1 cellular context compared by ENCODE assay signal in genomic region chr4:152535903-152536544, GRCh38.
TF ChIP-seq lines count a peak whose summit lies in the region.

Gene FBXW7, minus strand, starts transcription at chr4:152536092. Its CDS starts 124,289 bp downstream, at chr4:152411803.

TF ChIP-seq in HepG2, 621 proteins besides CTCF, POLR2A, EP300 and RAD21 (continued from another document and continues in another):
- TF ChIP-seq HOXA7 (CRISPR knock-in tag; IDR thresholded peaks at IDR 0.05) (no peak), ZBTB7A (CRISPR knock-in tag; IDR thresholded peaks at IDR 0.05) (no peak), SMARCE1 (IDR thresholded peaks at IDR 0.05; ENCODE audit: borderline replicate concordance) (no peak), ZNF552 (CRISPR knock-in tag; IDR thresholded peaks at IDR 0.05; ENCODE audit: borderline replicate concordance) (peak; percentile 76; the same call in 1 of the 2 replicates), RCOR2 (CRISPR knock-in tag; IDR thresholded peaks at IDR 0.05) (no peak; the same call in 1 of the 2 replicates), TBP (CRISPR knock-in tag; IDR thresholded peaks at IDR 0.05) (no peak), JDP2 (CRISPR knock-in tag; IDR thresholded peaks at IDR 0.05; ENCODE audit: borderline replicate concordance) (no peak; the same call in 1 of the 2 replicates), ZBTB38 (CRISPR knock-in tag; IDR thresholded peaks at IDR 0.05) (no peak; the same call in 1 of the 2 replicates), ZNF713 (CRISPR knock-in tag; IDR thresholded peaks at IDR 0.05) (no peak), DNMT3B (CRISPR knock-in tag; conservative IDR thresholded peaks at IDR 0.05) (no peak), ELF3 (CRISPR knock-in tag; IDR thresholded peaks at IDR 0.05) (peak; percentile 95), ZNF557 (CRISPR knock-in tag; IDR thresholded peaks at IDR 0.05) (no peak), DRAP1 (CRISPR knock-in tag; IDR thresholded peaks at IDR 0.05) (peak; percentile 70), HMGA1 (CRISPR knock-in tag; conservative IDR thresholded peaks at IDR 0.05) (no peak), HCFC1 (IDR thresholded peaks at IDR 0.05; ENCODE audit: low read depth, low read length) (peak; percentile 77), TBX3 (IDR thresholded peaks at IDR 0.05; ENCODE audit: borderline replicate concordance) (peak; percentile 46; the same call in 1 of the 2 replicates), ZMYM2 (CRISPR knock-in tag; IDR thresholded peaks at IDR 0.05) (no peak; the same call in 1 of the 2 replicates), SIX1 (CRISPR knock-in tag; IDR thresholded peaks at IDR 0.05; ENCODE audit: borderline replicate concordance) (no peak), ZNF780A (CRISPR knock-in tag; IDR thresholded peaks at IDR 0.05) (no peak), SRSF1 (optimal IDR thresholded peaks at IDR 0.05; ENCODE audit: low read depth, low read length) (no peak), KAT8 (CRISPR knock-in tag; IDR thresholded peaks at IDR 0.05) (peak; percentile 98), ZNF318 (CRISPR knock-in tag; IDR thresholded peaks at IDR 0.05) (no peak), ZNF570 (CRISPR knock-in tag; IDR thresholded peaks at IDR 0.05; ENCODE audit: borderline replicate concordance) (no peak), TCF7L2 (IDR thresholded peaks at IDR 0.05; ENCODE audit: low read depth, low read length) (no peak), ZFP36L2 (CRISPR knock-in tag; IDR thresholded peaks at IDR 0.05) (no peak)
- TF ChIP-seq, protein P1, sequence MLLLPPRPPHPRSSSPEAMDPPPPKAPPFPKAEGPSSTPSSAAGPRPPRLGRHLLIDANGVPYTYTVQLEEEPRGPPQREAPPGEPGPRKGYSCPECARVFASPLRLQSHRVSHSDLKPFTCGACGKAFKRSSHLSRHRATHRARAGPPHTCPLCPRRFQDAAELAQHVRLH (CRISPR knock-in tag; IDR thresholded peaks at IDR 0.05; ENCODE audit: borderline replicate concordance, low read depth), result peak; percentile 42; the same call in 1 of the 2 replicates
- TF ChIP-seq, protein P2, sequence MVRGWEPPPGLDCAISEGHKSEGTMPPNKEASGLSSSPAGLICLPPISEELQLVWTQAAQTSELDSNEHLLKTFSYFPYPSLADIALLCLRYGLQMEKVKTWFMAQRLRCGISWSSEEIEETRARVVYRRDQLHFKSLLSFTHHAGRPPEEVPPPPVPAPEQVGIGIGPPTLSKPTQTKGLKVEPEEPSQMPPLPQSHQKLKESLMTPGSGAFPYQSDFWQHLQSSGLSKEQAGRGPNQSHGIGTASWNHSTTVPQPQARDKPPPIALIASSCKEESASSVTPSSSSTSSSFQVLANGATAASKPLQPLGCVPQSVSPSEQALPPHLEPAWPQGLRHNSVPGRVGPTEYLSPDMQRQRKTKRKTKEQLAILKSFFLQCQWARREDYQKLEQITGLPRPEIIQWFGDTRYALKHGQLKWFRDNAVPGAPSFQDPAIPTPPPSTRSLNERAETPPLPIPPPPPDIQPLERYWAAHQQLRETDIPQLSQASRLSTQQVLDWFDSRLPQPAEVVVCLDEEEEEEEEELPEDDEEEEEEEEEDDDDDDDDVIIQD (CRISPR knock-in tag; IDR thresholded peaks at IDR 0.05; ENCODE audit: low read depth), result peak; percentile 67; the same call in 1 of the 2 replicates
- TF ChIP-seq, protein P3, sequence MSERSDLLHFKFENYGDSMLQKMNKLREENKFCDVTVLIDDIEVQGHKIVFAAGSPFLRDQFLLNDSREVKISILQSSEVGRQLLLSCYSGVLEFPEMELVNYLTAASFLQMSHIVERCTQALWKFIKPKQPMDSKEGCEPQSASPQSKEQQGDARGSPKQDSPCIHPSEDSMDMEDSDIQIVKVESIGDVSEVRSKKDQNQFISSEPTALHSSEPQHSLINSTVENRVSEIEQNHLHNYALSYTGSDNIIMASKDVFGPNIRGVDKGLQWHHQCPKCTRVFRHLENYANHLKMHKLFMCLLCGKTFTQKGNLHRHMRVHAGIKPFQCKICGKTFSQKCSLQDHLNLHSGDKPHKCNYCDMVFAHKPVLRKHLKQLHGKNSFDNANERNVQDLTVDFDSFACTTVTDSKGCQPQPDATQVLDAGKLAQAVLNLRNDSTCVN (CRISPR knock-in tag; IDR thresholded peaks at IDR 0.05; ENCODE audit: borderline replicate concordance), result peak; percentile 79
- TF ChIP-seq, protein P4, sequence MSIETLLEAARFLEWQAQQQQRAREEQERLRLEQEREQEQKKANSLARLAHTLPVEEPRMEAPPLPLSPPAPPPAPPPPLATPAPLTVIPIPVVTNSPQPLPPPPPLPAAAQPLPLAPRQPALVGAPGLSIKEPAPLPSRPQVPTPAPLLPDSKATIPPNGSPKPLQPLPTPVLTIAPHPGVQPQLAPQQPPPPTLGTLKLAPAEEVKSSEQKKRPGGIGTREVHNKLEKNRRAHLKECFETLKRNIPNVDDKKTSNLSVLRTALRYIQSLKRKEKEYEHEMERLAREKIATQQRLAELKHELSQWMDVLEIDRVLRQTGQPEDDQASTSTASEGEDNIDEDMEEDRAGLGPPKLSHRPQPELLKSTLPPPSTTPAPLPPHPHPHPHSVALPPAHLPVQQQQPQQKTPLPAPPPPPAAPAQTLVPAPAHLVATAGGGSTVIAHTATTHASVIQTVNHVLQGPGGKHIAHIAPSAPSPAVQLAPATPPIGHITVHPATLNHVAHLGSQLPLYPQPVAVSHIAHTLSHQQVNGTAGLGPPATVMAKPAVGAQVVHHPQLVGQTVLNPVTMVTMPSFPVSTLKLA (IDR thresholded peaks at IDR 0.05), result peak; percentile 46
- TF ChIP-seq, protein P5, sequence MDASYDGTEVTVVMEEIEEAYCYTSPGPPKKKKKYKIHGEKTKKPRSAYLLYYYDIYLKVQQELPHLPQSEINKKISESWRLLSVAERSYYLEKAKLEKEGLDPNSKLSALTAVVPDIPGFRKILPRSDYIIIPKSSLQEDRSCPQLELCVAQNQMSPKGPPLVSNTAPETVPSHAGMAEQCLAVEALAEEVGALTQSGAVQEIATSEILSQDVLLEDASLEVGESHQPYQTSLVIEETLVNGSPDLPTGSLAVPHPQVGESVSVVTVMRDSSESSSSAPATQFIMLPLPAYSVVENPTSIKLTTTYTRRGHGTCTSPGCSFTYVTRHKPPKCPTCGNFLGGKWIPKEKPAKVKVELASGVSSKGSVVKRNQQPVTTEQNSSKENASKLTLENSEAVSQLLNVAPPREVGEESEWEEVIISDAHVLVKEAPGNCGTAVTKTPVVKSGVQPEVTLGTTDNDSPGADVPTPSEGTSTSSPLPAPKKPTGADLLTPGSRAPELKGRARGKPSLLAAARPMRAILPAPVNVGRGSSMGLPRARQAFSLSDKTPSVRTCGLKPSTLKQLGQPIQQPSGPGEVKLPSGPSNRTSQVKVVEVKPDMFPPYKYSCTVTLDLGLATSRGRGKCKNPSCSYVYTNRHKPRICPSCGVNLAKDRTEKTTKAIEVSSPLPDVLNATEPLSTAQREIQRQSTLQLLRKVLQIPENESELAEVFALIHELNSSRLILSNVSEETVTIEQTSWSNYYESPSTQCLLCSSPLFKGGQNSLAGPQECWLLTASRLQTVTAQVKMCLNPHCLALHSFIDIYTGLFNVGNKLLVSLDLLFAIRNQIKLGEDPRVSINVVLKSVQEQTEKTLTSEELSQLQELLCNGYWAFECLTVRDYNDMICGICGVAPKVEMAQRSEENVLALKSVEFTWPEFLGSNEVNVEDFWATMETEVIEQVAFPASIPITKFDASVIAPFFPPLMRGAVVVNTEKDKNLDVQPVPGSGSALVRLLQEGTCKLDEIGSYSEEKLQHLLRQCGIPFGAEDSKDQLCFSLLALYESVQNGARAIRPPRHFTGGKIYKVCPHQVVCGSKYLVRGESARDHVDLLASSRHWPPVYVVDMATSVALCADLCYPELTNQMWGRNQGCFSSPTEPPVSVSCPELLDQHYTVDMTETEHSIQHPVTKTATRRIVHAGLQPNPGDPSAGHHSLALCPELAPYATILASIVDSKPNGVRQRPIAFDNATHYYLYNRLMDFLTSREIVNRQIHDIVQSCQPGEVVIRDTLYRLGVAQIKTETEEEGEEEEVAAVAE (CRISPR knock-in tag; IDR thresholded peaks at IDR 0.05; ENCODE audit: borderline replicate concordance), result peak; percentile 59; the same call in 1 of the 2 replicates
- TF ChIP-seq, protein P6, sequence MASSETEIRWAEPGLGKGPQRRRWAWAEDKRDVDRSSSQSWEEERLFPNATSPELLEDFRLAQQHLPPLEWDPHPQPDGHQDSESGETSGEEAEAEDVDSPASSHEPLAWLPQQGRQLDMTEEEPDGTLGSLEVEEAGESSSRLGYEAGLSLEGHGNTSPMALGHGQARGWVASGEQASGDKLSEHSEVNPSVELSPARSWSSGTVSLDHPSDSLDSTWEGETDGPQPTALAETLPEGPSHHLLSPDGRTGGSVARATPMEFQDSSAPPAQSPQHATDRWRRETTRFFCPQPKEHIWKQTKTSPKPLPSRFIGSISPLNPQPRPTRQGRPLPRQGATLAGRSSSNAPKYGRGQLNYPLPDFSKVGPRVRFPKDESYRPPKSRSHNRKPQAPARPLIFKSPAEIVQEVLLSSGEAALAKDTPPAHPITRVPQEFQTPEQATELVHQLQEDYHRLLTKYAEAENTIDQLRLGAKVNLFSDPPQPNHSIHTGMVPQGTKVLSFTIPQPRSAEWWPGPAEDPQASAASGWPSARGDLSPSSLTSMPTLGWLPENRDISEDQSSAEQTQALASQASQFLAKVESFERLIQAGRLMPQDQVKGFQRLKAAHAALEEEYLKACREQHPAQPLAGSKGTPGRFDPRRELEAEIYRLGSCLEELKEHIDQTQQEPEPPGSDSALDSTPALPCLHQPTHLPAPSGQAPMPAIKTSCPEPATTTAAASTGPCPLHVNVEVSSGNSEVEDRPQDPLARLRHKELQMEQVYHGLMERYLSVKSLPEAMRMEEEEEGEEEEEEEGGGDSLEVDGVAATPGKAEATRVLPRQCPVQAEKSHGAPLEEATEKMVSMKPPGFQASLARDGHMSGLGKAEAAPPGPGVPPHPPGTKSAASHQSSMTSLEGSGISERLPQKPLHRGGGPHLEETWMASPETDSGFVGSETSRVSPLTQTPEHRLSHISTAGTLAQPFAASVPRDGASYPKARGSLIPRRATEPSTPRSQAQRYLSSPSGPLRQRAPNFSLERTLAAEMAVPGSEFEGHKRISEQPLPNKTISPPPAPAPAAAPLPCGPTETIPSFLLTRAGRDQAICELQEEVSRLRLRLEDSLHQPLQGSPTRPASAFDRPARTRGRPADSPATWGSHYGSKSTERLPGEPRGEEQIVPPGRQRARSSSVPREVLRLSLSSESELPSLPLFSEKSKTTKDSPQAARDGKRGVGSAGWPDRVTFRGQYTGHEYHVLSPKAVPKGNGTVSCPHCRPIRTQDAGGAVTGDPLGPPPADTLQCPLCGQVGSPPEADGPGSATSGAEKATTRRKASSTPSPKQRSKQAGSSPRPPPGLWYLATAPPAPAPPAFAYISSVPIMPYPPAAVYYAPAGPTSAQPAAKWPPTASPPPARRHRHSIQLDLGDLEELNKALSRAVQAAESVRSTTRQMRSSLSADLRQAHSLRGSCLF (CRISPR knock-in tag; IDR thresholded peaks at IDR 0.05; ENCODE audit: borderline replicate concordance), result no peak
